ENCODE assay signal across 10 cellular contexts in the genomic region with DNA sequence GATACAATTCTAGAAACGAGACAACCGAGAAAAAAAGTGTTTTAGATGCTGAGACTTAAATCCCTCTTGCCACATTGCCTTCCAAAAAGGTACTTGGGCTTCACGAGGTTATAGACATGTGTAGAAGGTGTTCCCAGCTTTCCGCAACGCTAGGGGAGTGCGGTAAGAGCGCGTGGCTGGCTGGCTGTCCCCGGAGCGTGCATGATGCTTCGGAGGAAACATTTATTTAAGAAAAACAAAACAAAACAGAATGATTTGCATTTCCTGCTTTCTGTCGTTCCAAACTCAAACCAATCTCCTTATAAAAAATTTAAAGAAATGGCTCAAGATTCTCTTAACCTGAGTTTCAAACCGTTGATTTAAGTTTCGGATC.
DNase-seq lines count a peak whose midpoint lies in the region; ATAC-seq lines count a peak whose summit lies in the region.
"Had no signal": no experiment of that assay in that cellular context is flagged by ENCODE, and none has a peak within 500 bp of the region (broad histone marks: within the 10 kb centered on the region; RNA-seq: fewer than 3 reads in every experiment).

No MANE protein-coding gene starts in this region.

- H3K4me1 Mint-ChIP-seq in T-helper 2 cell treated with Interferon-gamma antibody and Interleukin-4, amounts not matched to agents 5 μg/mL and 100 μg/mL, for 36 hours (ENCODE audit: low read depth): peaks cover 8% of the 10 kb centered on the region
- H3K4me1 Mint-ChIP-seq in activated naive CD8-positive, alpha-beta T cell treated with anti-CD3 and anti-CD28 coated beads, Interleukin-2, amount 50 U/mL, for 24 hours: peaks cover 8% of the 10 kb centered on the region
- H3K4me1 Mint-ChIP-seq in stimulated activated memory B cell treated with anti-CD40 and anti-IgM and Interleukin-4, amounts not matched to agents 10 μg/mL and 1 μg/mL and 100 μg/mL, for 72 hours: peaks cover 31% of the 10 kb centered on the region

- DNase-seq in T-helper 2 cell treated with Interferon-gamma antibody and Interleukin-4, amounts not matched to agents 5 μg/mL and 100 μg/mL, for 36 hours (ENCODE audit: low spot score): no peak
- DNase-seq in T-helper 2 cell (no peak), islet precursor cell (peak; percentile 37), NK-92 (lab: John Stamatoyannopoulos, UW; ENCODE audit: unreplicated experiment) (no peak)
- no peak for DNase-seq in activated naive CD8-positive, alpha-beta T cell treated with anti-CD3 and anti-CD28 coated beads, Interleukin-2, amount 50 U/mL, for 24 hours
- DNase-seq in stimulated activated CD4-positive, alpha-beta T cell treated with anti-CD3 and anti-CD28 coated beads, Interleukin-4, amount 100 ng/mL, for 1 hour: no peak
- DNase-seq in effector CD4-positive, alpha-beta T cell: no peak
- DNase-seq: ACHN, NCI-H774 had no signal

- ATAC-seq in activated naive CD8-positive, alpha-beta T cell treated with anti-CD3 and anti-CD28 coated beads, Interleukin-2, amount 50 U/mL, for 24 hours: no peak
- ATAC-seq in stimulated activated memory B cell treated with anti-CD40 and anti-IgM and Interleukin-4, amounts not matched to agents 10 μg/mL and 1 μg/mL and 100 μg/mL, for 72 hours: no peak

- H3K27me3 Mint-ChIP-seq in T-helper 2 cell treated with Interferon-gamma antibody and Interleukin-4, amounts not matched to agents 5 μg/mL and 100 μg/mL, for 36 hours (ENCODE audit: low read depth): peaks cover 81% of the 10 kb centered on the region
- H3K27me3 Mint-ChIP-seq in activated naive CD8-positive, alpha-beta T cell treated with anti-CD3 and anti-CD28 coated beads, Interleukin-2, amount 50 U/mL, for 24 hours: peaks cover 52% of the 10 kb centered on the region
- peaks cover 52% of the 10 kb centered on the region for H3K27me3 Mint-ChIP-seq in stimulated activated memory B cell treated with anti-CD40 and anti-IgM and Interleukin-4, amounts not matched to agents 10 μg/mL and 1 μg/mL and 100 μg/mL, for 72 hours

- peak overlapping the region; percentile 75 for H3K4me3 Mint-ChIP-seq in T-helper 2 cell treated with Interferon-gamma antibody and Interleukin-4, amounts not matched to agents 5 μg/mL and 100 μg/mL, for 36 hours
- peak overlapping the region; percentile 58 for H3K4me3 Mint-ChIP-seq in activated naive CD8-positive, alpha-beta T cell treated with anti-CD3 and anti-CD28 coated beads, Interleukin-2, amount 50 U/mL, for 24 hours
- H3K4me3 Mint-ChIP-seq in stimulated activated memory B cell treated with anti-CD40 and anti-IgM and Interleukin-4, amounts not matched to agents 10 μg/mL and 1 μg/mL and 100 μg/mL, for 72 hours: peak overlapping the region; percentile 73

- peaks cover 1% of the 10 kb centered on the region for H3K9me3 Mint-ChIP-seq in T-helper 2 cell treated with Interferon-gamma antibody and Interleukin-4, amounts not matched to agents 5 μg/mL and 100 μg/mL, for 36 hours
- no peaks in the 10 kb centered on the region for H3K9me3 Mint-ChIP-seq in activated naive CD8-positive, alpha-beta T cell treated with anti-CD3 and anti-CD28 coated beads, Interleukin-2, amount 50 U/mL, for 24 hours
- H3K9me3 Mint-ChIP-seq in stimulated activated memory B cell treated with anti-CD40 and anti-IgM and Interleukin-4, amounts not matched to agents 10 μg/mL and 1 μg/mL and 100 μg/mL, for 72 hours: peaks cover 3% of the 10 kb centered on the region

- no peaks in the 10 kb centered on the region for H3K36me3 Mint-ChIP-seq in T-helper 2 cell treated with Interferon-gamma antibody and Interleukin-4, amounts not matched to agents 5 μg/mL and 100 μg/mL, for 36 hours (ENCODE audit: low read depth)
- peaks cover 2% of the 10 kb centered on the region for H3K36me3 Mint-ChIP-seq in activated naive CD8-positive, alpha-beta T cell treated with anti-CD3 and anti-CD28 coated beads, Interleukin-2, amount 50 U/mL, for 24 hours (ENCODE audit: low read depth)
- H3K36me3 Mint-ChIP-seq in stimulated activated memory B cell treated with anti-CD40 and anti-IgM and Interleukin-4, amounts not matched to agents 10 μg/mL and 1 μg/mL and 100 μg/mL, for 72 hours: no peaks in the 10 kb centered on the region

- no peak overlapping the region for H3K27ac Mint-ChIP-seq in T-helper 2 cell treated with Interferon-gamma antibody and Interleukin-4, amounts not matched to agents 5 μg/mL and 100 μg/mL, for 36 hours
- H3K27ac Mint-ChIP-seq in activated naive CD8-positive, alpha-beta T cell treated with anti-CD3 and anti-CD28 coated beads, Interleukin-2, amount 50 U/mL, for 24 hours: no peak overlapping the region
- no peak overlapping the region for H3K27ac Mint-ChIP-seq in stimulated activated memory B cell treated with anti-CD40 and anti-IgM and Interleukin-4, amounts not matched to agents 10 μg/mL and 1 μg/mL and 100 μg/mL, for 72 hours
